19 cellular contexts compared by ENCODE assay signal in the genomic region with DNA sequence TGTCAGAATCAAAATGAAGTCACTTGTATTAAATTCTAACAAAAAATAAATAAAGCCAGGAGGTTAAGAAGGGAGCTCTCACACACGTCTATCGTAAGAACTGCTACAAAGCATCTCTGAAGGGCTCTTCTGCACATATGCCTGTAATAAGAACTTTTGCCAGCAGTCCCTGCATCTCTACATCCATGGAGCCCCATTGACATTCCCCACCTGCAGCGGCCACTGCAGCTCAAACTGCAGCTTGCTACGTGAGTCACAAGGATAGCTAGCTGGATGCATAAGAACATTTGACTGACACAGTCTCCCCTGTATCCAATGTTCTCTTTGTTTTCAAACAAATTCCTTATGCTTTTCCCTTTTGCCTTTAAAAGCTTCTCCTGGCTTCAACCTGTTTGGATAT.
DNase-seq lines count a peak whose midpoint lies in the region; ATAC-seq and TF ChIP-seq lines count a peak whose summit lies in the region.
"Had no signal": no experiment of that assay in that cellular context is flagged by ENCODE, and none has a peak within 500 bp of the region (broad histone marks: within the 10 kb centered on the region; RNA-seq: fewer than 3 reads in every experiment).

No MANE protein-coding gene starts in this region.

- no peak for TF ChIP-seq POLR2A in GM18505 (IDR thresholded peaks at IDR 0.05; ENCODE audit: borderline replicate concordance, extremely low read depth, insufficient read depth, insufficient read length)

- peaks cover 6% of the 10 kb centered on the region for H3K4me1 ChIP-seq in cardiac muscle cell (ENCODE audit: low read depth)

- H3K4me3 Mint-ChIP-seq in WTC11: no peak overlapping the region
- H3K4me3 Mint-ChIP-seq: CD14-positive monocyte had no signal

- H3K4me1 Mint-ChIP-seq in WTC11: peaks cover 25% of the 10 kb centered on the region

- H3K36me3 ChIP-seq in cardiac muscle cell: no peaks in the 10 kb centered on the region

- peak overlapping the region; percentile 4 for H3K27ac ChIP-seq in cardiac muscle cell
- H3K27ac ChIP-seq: KMS-11 had no signal

- intact Hi-C loops in left cardiac atrium (cut with DNase I): no loop called here

- CTCF ChIA-PET in WTC11 (lab: Charles Lee): interaction anchor here (1.0 to 1.1 kb wide), 3 partner anchors 16 to 121 kb away, joined by 3 to 4 read pairs (median 3); a partner anchor contains a TSS

- no peak for TF ChIP-seq CTCF in cardiac muscle cell (IDR thresholded peaks at IDR 0.05; ENCODE audit: low read depth, low read length)
- no peak for TF ChIP-seq CTCF in WTC11 (IDR thresholded peaks at IDR 0.05)

- no peak overlapping the region for H3K4me3 ChIP-seq in cardiac muscle cell

- H3K9me3 Mint-ChIP-seq in WTC11: peaks cover 10% of the 10 kb centered on the region

- POLR2A ChIA-PET in WTC11 (lab: Charles Lee): no interaction called here

- no peaks in the 10 kb centered on the region for H3K27me3 Mint-ChIP-seq in WTC11 (ENCODE audit: low read depth)

- no peak for ATAC-seq in left cardiac atrium
- peak; percentile 65 for ATAC-seq in WTC11
- ATAC-seq in GM18505 (IDR thresholded peaks at IDR 0.05; ENCODE audit: unreplicated experiment): no peak

- no peak overlapping the region for H3K27ac Mint-ChIP-seq in WTC11
- H3K27ac Mint-ChIP-seq: CD14-positive monocyte had no signal

- H3K36me3 Mint-ChIP-seq in WTC11: peaks cover 5% of the 10 kb centered on the region; the same call in 1 of the 2 replicates

- no peaks in the 10 kb centered on the region for H3K9me3 ChIP-seq in cardiac muscle cell (ENCODE audit: low read depth)

- no peaks in the 10 kb centered on the region for H3K27me3 ChIP-seq in cardiac muscle cell

- DNase-seq in cardiac muscle cell (ENCODE audit: low read depth in 1 of 2, low spot score in 1 of 2) (peak in 1 of 2 donors; percentile 10), left cardiac atrium (no peak), WTC11 (ENCODE audit: low spot score) (no peak), iPS-NIHi7 (ENCODE audit: extremely low spot score) (peak; percentile 15), pons (ENCODE audit: low spot score) (peak; percentile 22), NCI-H2029 treated with DMSO at 0.1 percent for 48 hours (lab: John Stamatoyannopoulos, UW) (no peak)
- DNase-seq in activated naive CD4-positive, alpha-beta T cell treated with anti-CD3 and anti-CD28 coated beads, Interleukin-2, amount 50 U/mL, for 16 hours: no peak
- DNase-seq: 8988T, DMS79 treated with DMSO at 0.1 percent for 48 hours, GOT3, NCI-H1417 treated with DMSO at 0.1 percent for 48 hours, NCI-H187 treated with DMSO at 0.1 percent for 48 hours, NCI-H2171 treated with DMSO at 0.1 percent for 48 hours, NCI-H446, NCI-H748 treated with DMSO at 0.1 percent for 48 hours, SIG-M5 had no signal

TF ChIP-seq in WTC11, 78 proteins besides CTCF, POLR2A, EP300 and RAD21:
- TF ChIP-seq NFE2L1 (CRISPR knock-in tag; IDR thresholded peaks at IDR 0.05): no peak

Comparison
In these comparisons a context has a peak if more than half of its experiments do, and no peak if none do; other contexts are left out.
1. DNase-seq: peak in iPS-NIHi7 (single experiment) and pons (single experiment); none in left cardiac atrium (single experiment), WTC11 (single experiment), NCI-H2029 treated with DMSO at 0.1 percent for 48 hours (single experiment) and activated naive CD4-positive, alpha-beta T cell treated with anti-CD3 and anti-CD28 coated beads, Interleukin-2, amount 50 U/mL, for 16 hours (single experiment).